ENCODE assay signal across 1 cellular context in the genomic region with DNA sequence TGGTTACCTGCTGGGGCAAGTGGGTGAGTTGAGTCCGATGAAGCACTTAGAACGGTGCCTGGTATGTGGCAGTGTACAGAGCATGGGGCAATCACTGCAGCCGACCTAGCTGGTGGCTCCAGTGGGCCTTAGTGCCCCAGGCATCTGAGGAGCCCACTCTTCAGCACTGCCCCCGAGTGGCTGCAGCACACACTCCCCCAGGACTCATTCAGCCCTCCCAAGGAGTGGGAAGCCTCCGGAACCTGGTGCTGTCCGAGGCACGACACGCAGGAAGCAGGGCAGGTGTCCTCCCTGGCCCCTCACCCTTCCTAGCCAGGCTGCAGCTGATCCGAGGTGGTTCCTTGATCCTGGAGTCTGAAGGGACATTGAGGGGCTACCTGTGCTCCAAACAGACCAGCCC.
TF ChIP-seq lines count a peak whose summit lies in the region.

No MANE protein-coding gene starts in this region.

TF ChIP-seq in K562, 482 proteins besides CTCF, POLR2A, EP300 and RAD21:
- TF ChIP-seq, protein P1, sequence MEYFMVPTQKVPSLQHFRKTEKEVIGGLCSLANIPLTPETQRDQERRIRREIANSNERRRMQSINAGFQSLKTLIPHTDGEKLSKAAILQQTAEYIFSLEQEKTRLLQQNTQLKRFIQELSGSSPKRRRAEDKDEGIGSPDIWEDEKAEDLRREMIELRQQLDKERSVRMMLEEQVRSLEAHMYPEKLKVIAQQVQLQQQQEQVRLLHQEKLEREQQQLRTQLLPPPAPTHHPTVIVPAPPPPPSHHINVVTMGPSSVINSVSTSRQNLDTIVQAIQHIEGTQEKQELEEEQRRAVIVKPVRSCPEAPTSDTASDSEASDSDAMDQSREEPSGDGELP (CRISPR knock-in tag; IDR thresholded peaks at IDR 0.05; ENCODE audit: borderline replicate concordance): 0 out of 2 replicates have a peak, but pooled peaks have one; percentile 27
- TF ChIP-seq ZNF124 (CRISPR knock-in tag; IDR thresholded peaks at IDR 0.05) (0 out of 2 replicates have a peak, but pooled peaks have one; percentile 18), PRMT5 (CRISPR knock-in tag; IDR thresholded peaks at IDR 0.05) (0 out of 2 replicates have a peak, but pooled peaks have one; percentile 31), SIX5 (IDR thresholded peaks at IDR 0.05; ENCODE audit: borderline replicate concordance in 1 of 2, insufficient read depth in 1 of 2, low read depth in 1 of 2, low read length in 2 of 2) (0 out of 4 replicates have a peak, but pooled peaks of 1 of the 2 experiments have one; percentile 18), TBL1XR1 (IDR thresholded peaks at IDR 0.05; ENCODE audit: low read length in 2 of 2) (no peak)
- TF ChIP-seq, protein P2, sequence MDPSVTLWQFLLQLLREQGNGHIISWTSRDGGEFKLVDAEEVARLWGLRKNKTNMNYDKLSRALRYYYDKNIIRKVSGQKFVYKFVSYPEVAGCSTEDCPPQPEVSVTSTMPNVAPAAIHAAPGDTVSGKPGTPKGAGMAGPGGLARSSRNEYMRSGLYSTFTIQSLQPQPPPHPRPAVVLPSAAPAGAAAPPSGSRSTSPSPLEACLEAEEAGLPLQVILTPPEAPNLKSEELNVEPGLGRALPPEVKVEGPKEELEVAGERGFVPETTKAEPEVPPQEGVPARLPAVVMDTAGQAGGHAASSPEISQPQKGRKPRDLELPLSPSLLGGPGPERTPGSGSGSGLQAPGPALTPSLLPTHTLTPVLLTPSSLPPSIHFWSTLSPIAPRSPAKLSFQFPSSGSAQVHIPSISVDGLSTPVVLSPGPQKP (CRISPR knock-in tag; IDR thresholded peaks at IDR 0.05): 0 out of 2 replicates have a peak, but pooled peaks have one; percentile 20
- TF ChIP-seq, protein P3, sequence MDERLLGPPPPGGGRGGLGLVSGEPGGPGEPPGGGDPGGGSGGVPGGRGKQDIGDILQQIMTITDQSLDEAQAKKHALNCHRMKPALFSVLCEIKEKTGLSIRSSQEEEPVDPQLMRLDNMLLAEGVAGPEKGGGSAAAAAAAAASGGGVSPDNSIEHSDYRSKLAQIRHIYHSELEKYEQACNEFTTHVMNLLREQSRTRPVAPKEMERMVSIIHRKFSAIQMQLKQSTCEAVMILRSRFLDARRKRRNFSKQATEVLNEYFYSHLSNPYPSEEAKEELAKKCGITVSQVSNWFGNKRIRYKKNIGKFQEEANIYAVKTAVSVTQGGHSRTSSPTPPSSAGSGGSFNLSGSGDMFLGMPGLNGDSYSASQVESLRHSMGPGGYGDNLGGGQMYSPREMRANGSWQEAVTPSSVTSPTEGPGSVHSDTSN (CRISPR knock-in tag; IDR thresholded peaks at IDR 0.05; ENCODE audit: low read depth): 0 out of 2 replicates have a peak, but pooled peaks have one; percentile 25
- TF ChIP-seq, protein P3 (tag; conservative IDR thresholded peaks at IDR 0.05; ENCODE audit: low read depth): no peak
- TF ChIP-seq, protein P4, sequence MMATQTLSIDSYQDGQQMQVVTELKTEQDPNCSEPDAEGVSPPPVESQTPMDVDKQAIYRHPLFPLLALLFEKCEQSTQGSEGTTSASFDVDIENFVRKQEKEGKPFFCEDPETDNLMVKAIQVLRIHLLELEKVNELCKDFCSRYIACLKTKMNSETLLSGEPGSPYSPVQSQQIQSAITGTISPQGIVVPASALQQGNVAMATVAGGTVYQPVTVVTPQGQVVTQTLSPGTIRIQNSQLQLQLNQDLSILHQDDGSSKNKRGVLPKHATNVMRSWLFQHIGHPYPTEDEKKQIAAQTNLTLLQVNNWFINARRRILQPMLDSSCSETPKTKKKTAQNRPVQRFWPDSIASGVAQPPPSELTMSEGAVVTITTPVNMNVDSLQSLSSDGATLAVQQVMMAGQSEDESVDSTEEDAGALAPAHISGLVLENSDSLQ (IDR thresholded peaks at IDR 0.05): no peak
